Comparison of ENCODE assay signal across 1 cellular context in the genomic region with DNA sequence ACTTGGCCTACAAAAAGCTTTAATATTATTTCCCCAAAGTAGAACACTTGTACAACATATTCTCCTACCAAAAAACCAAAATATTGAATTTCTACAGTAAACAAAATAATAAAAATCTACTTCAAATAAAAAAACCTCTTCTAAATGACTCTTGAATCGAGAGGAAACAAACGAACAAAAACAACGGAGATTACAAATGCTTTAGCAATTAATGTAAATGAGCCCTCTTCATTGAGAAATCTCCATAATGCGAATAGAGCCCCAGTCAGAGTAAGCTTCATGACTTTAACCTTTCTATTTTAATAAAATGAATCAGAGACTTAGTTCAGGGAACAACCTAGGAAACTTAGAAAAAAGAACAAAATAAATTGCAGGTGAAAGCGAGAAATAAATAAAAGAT.
TF ChIP-seq lines count a peak whose summit lies in the region.

No MANE protein-coding gene starts in this region.

TF ChIP-seq in WTC11, 78 proteins besides CTCF, POLR2A, EP300 and RAD21 (continued from another document):
- TF ChIP-seq ETV6 (CRISPR knock-in tag; IDR thresholded peaks at IDR 0.05) (no peak), FOXK1 (CRISPR knock-in tag; IDR thresholded peaks at IDR 0.05) (no peak)
- TF ChIP-seq, protein P1, sequence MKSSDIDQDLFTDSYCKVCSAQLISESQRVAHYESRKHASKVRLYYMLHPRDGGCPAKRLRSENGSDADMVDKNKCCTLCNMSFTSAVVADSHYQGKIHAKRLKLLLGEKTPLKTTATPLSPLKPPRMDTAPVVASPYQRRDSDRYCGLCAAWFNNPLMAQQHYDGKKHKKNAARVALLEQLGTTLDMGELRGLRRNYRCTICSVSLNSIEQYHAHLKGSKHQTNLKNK (CRISPR knock-in tag; IDR thresholded peaks at IDR 0.05): no peak
